In the genomic region with DNA sequence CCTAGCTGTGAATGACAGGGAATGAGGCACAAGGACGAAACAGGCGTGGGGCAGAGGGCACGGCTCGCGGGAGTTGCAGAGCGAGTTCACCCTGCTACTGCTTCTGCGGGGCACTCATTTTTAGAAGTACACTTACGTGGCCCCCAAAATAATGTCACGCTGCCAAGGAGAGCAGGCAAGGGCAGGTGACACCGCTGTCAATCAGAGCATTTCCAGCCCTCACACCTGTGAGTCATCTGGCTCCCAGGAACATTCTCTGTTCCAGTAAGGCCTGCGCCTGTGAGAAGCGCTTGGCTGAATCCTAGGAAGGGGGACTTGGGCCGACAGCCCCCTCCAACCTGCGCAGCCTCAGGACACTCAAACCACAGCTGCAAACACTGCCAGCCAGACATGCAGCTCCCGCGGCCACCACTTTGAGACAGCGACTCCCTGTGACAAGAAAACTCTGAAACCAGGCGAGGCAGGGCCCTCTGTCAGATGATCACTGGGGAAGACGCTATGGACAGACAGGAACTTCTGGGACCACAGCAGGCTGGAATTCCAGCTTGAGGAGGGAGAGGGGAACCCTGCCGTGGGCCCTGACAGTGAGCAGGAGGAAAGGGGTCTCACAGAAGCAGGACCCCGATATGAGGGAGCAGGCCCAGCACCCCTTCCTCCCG, we compare ENCODE assay signal across 15 cellular contexts. TPM values are rescaled to one million over a fixed set of nuclear protein-coding genes. Genes with fewer than 3 reads are reported as not detected.
DNase-seq lines count a peak whose midpoint lies in the region; ATAC-seq and TF ChIP-seq lines count a peak whose summit lies in the region.
"Had no signal": no experiment of that assay in that cellular context is flagged by ENCODE, and none has a peak within 500 bp of the region (broad histone marks: within the 10 kb centered on the region; RNA-seq: fewer than 3 reads in every experiment).

No MANE protein-coding gene starts in this region.

- H3K36me3 ChIP-seq in left ventricle myocardium inferior (peaks cover 3% of the 10 kb centered on the region), ovary (no peaks in the 10 kb centered on the region), Karpas-422 (ENCODE audit: insufficient read depth, low read length) (no peaks in the 10 kb centered on the region)

- H3K9me3 ChIP-seq in left ventricle myocardium inferior (replicated peaks) (no peaks in the 10 kb centered on the region), ovary (no peaks in the 10 kb centered on the region), Karpas-422 (ENCODE audit: low read length) (no peaks in the 10 kb centered on the region)
- H3K9me3 ChIP-seq: vagina had no signal

- H3K27me3 ChIP-seq in left ventricle myocardium inferior (ENCODE audit: low read depth) (no peaks in the 10 kb centered on the region), ovary (no peaks in the 10 kb centered on the region), Karpas-422 (ENCODE audit: low read length) (no peaks in the 10 kb centered on the region)
- H3K27me3 ChIP-seq: vagina had no signal

- H3K4me2 ChIP-seq in Karpas-422 (ENCODE audit: low read depth, low read length, poor library complexity, severe bottlenecking), result no peak overlapping the region

- no peak for TF ChIP-seq CTCF in left ventricle myocardium inferior (IDR thresholded peaks at IDR 0.05; ENCODE audit: borderline replicate concordance)
- no peak for TF ChIP-seq CTCF in glutamatergic neuron (IDR thresholded peaks at IDR 0.05; ENCODE audit: partially characterized antibody, unreplicated experiment)
- TF ChIP-seq CTCF in nephron (IDR thresholded peaks at IDR 0.05; ENCODE audit: unreplicated experiment in 3 of 3), result no peak
- TF ChIP-seq CTCF in ovary (IDR thresholded peaks at IDR 0.05), result no peak

- H3K4me3 Mint-ChIP-seq in glutamatergic neuron (ENCODE audit: unreplicated experiment) (no peak overlapping the region), nephron (no peak overlapping the region)
- H3K4me3 Mint-ChIP-seq: activated CD8-positive, alpha-beta T cell treated with anti-CD3 and anti-CD28 coated beads for 36 hours had no signal

- peaks cover 15% of the 10 kb centered on the region for H3K9me3 Mint-ChIP-seq in glutamatergic neuron (ENCODE audit: unreplicated experiment)
- no peaks in the 10 kb centered on the region for H3K9me3 Mint-ChIP-seq in nephron
- H3K9me3 Mint-ChIP-seq: activated CD8-positive, alpha-beta T cell treated with anti-CD3 and anti-CD28 coated beads for 36 hours; naive B cell had no signal

- H3K4me3 ChIP-seq in left ventricle myocardium inferior, result no peak overlapping the region
- no peak overlapping the region for H3K4me3 ChIP-seq in ovary
- H3K4me3 ChIP-seq in Karpas-422 (ENCODE audit: low read length), result no peak overlapping the region
- H3K4me3 ChIP-seq: vagina had no signal

- no peak overlapping the region for H3K9ac ChIP-seq in Karpas-422 (ENCODE audit: low read length)

- no peak for DNase-seq in Right ventricle myocardium superior
- DNase-seq in left ventricle myocardium inferior, result no peak
- DNase-seq in glutamatergic neuron, result no peak
- DNase-seq in HCEC 1CT, result no peak
- no peak for DNase-seq in ovary
- no peak for DNase-seq in Karpas-422
- DNase-seq in ecto neural progenitor cell (ENCODE audit: low spot score), result no peak
- DNase-seq: activated CD8-positive, alpha-beta T cell treated with anti-CD3 and anti-CD28 coated beads for 36 hours; naive B cell; NCI-H2081 treated with DMSO at 0.1 percent for 48 hours; SIG-M5; stimulated activated CD4-positive, alpha-beta T cell treated with anti-CD3 and anti-CD28 coated beads, Interleukin-4, amount 100 ng/mL, for 4 hours; T1000 had no signal

- ATAC-seq in Right ventricle myocardium superior (ENCODE audit: poor library complexity), result peak; percentile 28
- ATAC-seq: activated CD8-positive, alpha-beta T cell treated with anti-CD3 and anti-CD28 coated beads for 36 hours had no signal

- no peak overlapping the region for H2AFZ ChIP-seq in Karpas-422 (ENCODE audit: low read length)

- peaks cover 32% of the 10 kb centered on the region for H3K4me1 Mint-ChIP-seq in glutamatergic neuron (ENCODE audit: low read depth, unreplicated experiment)
- H3K4me1 Mint-ChIP-seq in nephron, result peaks cover 33% of the 10 kb centered on the region

- no peak for TF ChIP-seq POLR2A in ovary (IDR thresholded peaks at IDR 0.05)

- no peaks in the 10 kb centered on the region for H3K36me3 Mint-ChIP-seq in glutamatergic neuron (ENCODE audit: unreplicated experiment)
- H3K36me3 Mint-ChIP-seq in nephron (ENCODE audit: low read depth), result peaks cover 3% of the 10 kb centered on the region
- H3K36me3 Mint-ChIP-seq: naive B cell had no signal

- no peak for TF ChIP-seq EP300 in ovary (IDR thresholded peaks at IDR 0.05)

- H3K4me1 ChIP-seq in left ventricle myocardium inferior (peaks cover 65% of the 10 kb centered on the region), ovary (ENCODE audit: insufficient read depth) (peaks cover 22% of the 10 kb centered on the region), Karpas-422 (ENCODE audit: low read length) (peaks cover 5% of the 10 kb centered on the region)

- H3K79me2 ChIP-seq in Karpas-422 (ENCODE audit: low read length), result peaks cover 90% of the 10 kb centered on the region

- H3K27me3 Mint-ChIP-seq in glutamatergic neuron (ENCODE audit: unreplicated experiment), result peaks cover 9% of the 10 kb centered on the region
- no peaks in the 10 kb centered on the region for H3K27me3 Mint-ChIP-seq in nephron (ENCODE audit: low read depth)
- H3K27me3 Mint-ChIP-seq: activated CD8-positive, alpha-beta T cell treated with anti-CD3 and anti-CD28 coated beads for 36 hours; naive B cell had no signal

- H3K9me2 ChIP-seq in Karpas-422 (replicated peaks; ENCODE audit: insufficient read depth, low read length), result no peaks in the 10 kb centered on the region

- peaks cover 25% of the 10 kb centered on the region for H4K20me1 ChIP-seq in Karpas-422 (ENCODE audit: insufficient read depth, low read depth, low read length)

- H3K27ac ChIP-seq in left ventricle myocardium inferior (replicated peaks), result no peak overlapping the region
- H3K27ac ChIP-seq in ovary, result no peak overlapping the region
- no peak overlapping the region for H3K27ac ChIP-seq in Karpas-422 (ENCODE audit: low read length)
- H3K27ac ChIP-seq: vagina had no signal

- WGBS in ovary, 3 donors, result 84 to 88% (median 85%) methylated on average over 22 of the region's 22 CpGs

- intact Hi-C loops in Right ventricle myocardium superior (cut with DNase I), result no loop called here
- intact Hi-C loops in left ventricle myocardium inferior (cut with micrococcal nuclease), result no loop called here
- intact Hi-C loops in ovary (cut with DNase I), result no loop called here

- H3K27ac Mint-ChIP-seq in glutamatergic neuron (ENCODE audit: unreplicated experiment) (peak overlapping the region; percentile 38), nephron (peak overlapping the region in 2 of 3 experiments; percentile 35 to 53)
- H3K27ac Mint-ChIP-seq: activated CD8-positive, alpha-beta T cell treated with anti-CD3 and anti-CD28 coated beads for 36 hours had no signal

RNA-seq across cellular contexts. Expression of a gene that starts 12.7 kb away (rescaled TPM):
- total RNA-seq in Right ventricle myocardium superior (9.6 TPM), left ventricle myocardium inferior (8.4 TPM), glutamatergic neuron (ENCODE audit: unreplicated experiment) (71.4 TPM), ovary (10 to 100 TPM in 6 of 7 donors, 1 to 10 TPM in 1; 6.7 to 28.9 (median 21.3) TPM)
- polyA plus RNA-seq in ovary, result 1 to 10 TPM; 2.4 to 5.4 TPM
- 10.8 and 13.3 TPM in 2 replicates for total RNA-seq in Karpas-422 (2014; rRNA removed; shearing (Covaris generic); ENCODE audit: low replicate concordance)

RNA-seq across cellular contexts. Expression of a gene that starts 25.1 kb away (rescaled TPM):
- total RNA-seq in Right ventricle myocardium superior (69.6 TPM), left ventricle myocardium inferior (75.4 TPM), glutamatergic neuron (ENCODE audit: unreplicated experiment) (133 TPM), ovary (100 to 1,000 TPM in 1 of 7 donors, 10 to 100 TPM in 6; 36.7 to 102 (median 75.4) TPM)
- polyA plus RNA-seq in ovary, result 10 to 100 TPM; 43.5 to 49.9 TPM
- total RNA-seq in Karpas-422 (2014; rRNA removed; shearing (Covaris generic); ENCODE audit: low replicate concordance), result 82.3 and 101 TPM in 2 replicates

RNA-seq across cellular contexts. Expression of a gene that starts 59.7 kb away (rescaled TPM):
- 59.6 TPM for total RNA-seq in Right ventricle myocardium superior
- total RNA-seq in left ventricle myocardium inferior, result 47.8 TPM
- 164 TPM for total RNA-seq in glutamatergic neuron (ENCODE audit: unreplicated experiment)
- total RNA-seq in ovary, result 10 to 100 TPM; 39.0 to 55.2 (median 46.8) TPM
- polyA plus RNA-seq in ovary, result 10 to 100 TPM; 17.1 to 57.9 TPM
- total RNA-seq in Karpas-422 (2014; rRNA removed; shearing (Covaris generic); ENCODE audit: low replicate concordance), result 57.4 and 136 TPM in 2 replicates
